In the genomic region with DNA sequence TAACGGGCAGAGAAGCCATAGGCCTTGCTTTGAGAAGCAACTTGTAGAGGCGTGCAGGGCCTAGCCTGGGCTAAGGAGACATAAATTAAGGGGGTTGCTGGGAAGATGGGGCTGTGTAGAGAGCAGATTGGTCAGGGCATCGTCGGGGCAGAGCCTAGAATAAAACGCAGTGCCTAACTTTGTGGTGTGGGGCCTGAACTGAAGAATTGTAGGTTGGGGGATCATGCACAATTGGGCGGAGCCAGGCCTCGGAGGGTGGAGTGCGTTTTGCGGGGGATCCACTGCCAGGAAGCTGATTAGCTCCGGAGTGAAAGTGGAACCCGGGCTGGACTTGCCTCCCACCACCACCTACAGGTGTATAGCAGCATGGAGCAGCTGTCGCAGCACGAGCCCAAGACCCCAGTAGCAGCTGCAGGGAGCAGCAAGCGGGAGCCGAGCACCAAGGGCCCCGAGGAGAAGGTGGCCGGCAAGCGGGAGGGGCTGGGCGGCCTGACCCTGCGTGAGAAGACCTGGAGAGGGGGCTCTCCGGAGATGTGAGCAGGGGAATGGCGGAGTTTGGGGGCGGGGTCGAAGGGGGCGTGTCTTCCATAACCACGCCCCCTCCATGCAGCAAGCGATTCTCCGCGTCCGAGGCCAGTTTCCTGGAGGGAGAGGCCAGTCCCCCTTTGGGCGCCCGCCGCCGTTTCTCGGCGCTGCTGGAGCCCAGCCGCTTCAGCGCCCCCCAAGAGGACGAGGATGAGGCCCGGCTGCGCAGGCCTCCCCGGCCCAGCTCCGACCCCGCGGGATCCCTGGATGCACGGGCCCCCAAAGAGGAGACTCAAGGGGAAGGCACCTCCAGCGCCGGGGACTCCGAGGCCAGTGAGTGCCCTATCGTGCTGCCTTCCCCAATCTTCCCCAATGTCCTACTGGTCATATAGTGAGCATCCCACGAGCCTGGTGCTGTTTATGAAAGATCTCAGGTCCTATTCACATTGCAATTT, we compare ENCODE assay signal across 9 cellular contexts. TPM values are rescaled to one million over a fixed set of nuclear protein-coding genes. Genes with fewer than 3 reads are reported as not detected.
DNase-seq lines count a peak whose midpoint lies in the region; ATAC-seq and TF ChIP-seq lines count a peak whose summit lies in the region.
"Had no signal": no experiment of that assay in that cellular context is flagged by ENCODE, and none has a peak within 500 bp of the region (broad histone marks: within the 10 kb centered on the region; RNA-seq: fewer than 3 reads in every experiment).

No MANE protein-coding gene starts in this region.

- peak; percentile 67 for ATAC-seq in HG03571 (IDR thresholded peaks at IDR 0.05; ENCODE audit: unreplicated experiment)

- H3K4me3 ChIP-seq in endodermal cell (ENCODE audit: low read length) (peak overlapping the region; percentile 74), muscle layer of duodenum (ENCODE audit: low read depth in 1 of 2, low read length in 2 of 2) (peak overlapping the region; percentile 37 to 60), stomach smooth muscle (ENCODE audit: low read length in 2 of 2) (peak overlapping the region; percentile 21 to 65)

- peak; percentile 53 for TF ChIP-seq CTCF in endodermal cell (conservative IDR thresholded peaks at IDR 0.05)

- H3K36me3 Mint-ChIP-seq in endodermal cell (ENCODE audit: low read depth) = peaks cover 11% of the 10 kb centered on the region

- H3K27ac ChIP-seq in endodermal cell (ENCODE audit: low read depth, low read length) (no peak overlapping the region), muscle layer of duodenum (ENCODE audit: low read length) (no peak overlapping the region), stomach smooth muscle (ENCODE audit: low read length) (no peak overlapping the region)

- peaks cover 9% of the 10 kb centered on the region for H3K27me3 Mint-ChIP-seq in endodermal cell (ENCODE audit: insufficient read depth)

- H3K9me3 ChIP-seq in endodermal cell (ENCODE audit: control insufficient read depth, low read length) = no peaks in the 10 kb centered on the region
- no peaks in the 10 kb centered on the region for H3K9me3 ChIP-seq in muscle layer of duodenum (ENCODE audit: control insufficient read depth in 1 of 2, low read length in 2 of 2)
- H3K9me3 ChIP-seq in stomach smooth muscle (ENCODE audit: control insufficient read depth in 2 of 2, low read length in 2 of 2) = no peaks in the 10 kb centered on the region

- no peaks in the 10 kb centered on the region for H3K36me3 ChIP-seq in endodermal cell (ENCODE audit: control insufficient read depth, insufficient read depth, low read length)
- H3K36me3 ChIP-seq in muscle layer of duodenum (ENCODE audit: control insufficient read depth in 1 of 2, insufficient read depth in 2 of 2, low read length in 2 of 2) = no peaks in the 10 kb centered on the region
- no peaks in the 10 kb centered on the region for H3K36me3 ChIP-seq in stomach smooth muscle (ENCODE audit: control insufficient read depth in 2 of 2, insufficient read depth in 2 of 2, low read length in 2 of 2)

- H3K9me3 Mint-ChIP-seq in endodermal cell = peaks cover 7% of the 10 kb centered on the region

- 15 to 22% methylated on average over 12 to 51 of the region's 51 CpGs for WGBS in endodermal cell (ENCODE audit: insufficient coverage in 1 of 2, insufficient read length in 1 of 2), 2 experiments

- H3K4me1 Mint-ChIP-seq in endodermal cell = peaks cover 5% of the 10 kb centered on the region

- no peaks in the 10 kb centered on the region for H3K4me1 ChIP-seq in endodermal cell (ENCODE audit: control insufficient read depth, insufficient read depth, low read length)
- H3K4me1 ChIP-seq in muscle layer of duodenum (ENCODE audit: control insufficient read depth in 1 of 2, insufficient read depth in 2 of 2, low read length in 2 of 2) = peaks cover 0 to 9% of the 10 kb centered on the region in 2 donors
- H3K4me1 ChIP-seq in stomach smooth muscle (ENCODE audit: control insufficient read depth, insufficient read depth, low read length) = peaks cover 11% of the 10 kb centered on the region

- H3K4me3 Mint-ChIP-seq in endodermal cell = peak overlapping the region; percentile 57

- H3K27ac Mint-ChIP-seq in endodermal cell = peak overlapping the region; percentile 69

- DNase-seq in Daoy (ENCODE audit: low read depth) = peak; percentile 81
- DNase-seq in activated CD4-positive, alpha-beta T cell treated with anti-CD3 and anti-CD28 coated beads, Interleukin-2, amount 50 U/mL, for 48 hours = peak; percentile 68 to 73
- DNase-seq in endodermal cell = peak; percentile 97
- DNase-seq in NCI-H1092 treated with DMSO at 0.1 percent for 48 hours (lab: John Stamatoyannopoulos, UW) = no peak
- no peak for DNase-seq in NCI-H2107 treated with DMSO at 0.1 percent for 48 hours (lab: John Stamatoyannopoulos, UW; ENCODE audit: unreplicated experiment)

- no peaks in the 10 kb centered on the region for H3K27me3 ChIP-seq in endodermal cell (ENCODE audit: control insufficient read depth, insufficient read depth, low read length, poor library complexity, severe bottlenecking)
- H3K27me3 ChIP-seq in muscle layer of duodenum (ENCODE audit: low read depth, low read length) = no peaks in the 10 kb centered on the region
- H3K27me3 ChIP-seq in stomach smooth muscle (ENCODE audit: control insufficient read depth in 1 of 2, insufficient read depth in 2 of 2, low read length in 2 of 2) = peaks cover 8 to 15% of the 10 kb centered on the region in 2 donors

- H3K9ac ChIP-seq in endodermal cell (ENCODE audit: extremely low read depth, low read length, poor library complexity, severe bottlenecking) = no peak overlapping the region
- peak overlapping the region in 1 of 2 donors; percentile 23 for H3K9ac ChIP-seq in stomach smooth muscle (ENCODE audit: low read length in 2 of 2)

RNA-seq across cellular contexts. Expression of gene DNASE2, which starts 13.8 kb away (rescaled TPM):
- 13.7 and 19.3 TPM in 2 replicates for total RNA-seq in Daoy (2014; rRNA removed; shearing (Covaris generic))
- 10 to 100 TPM; 20.8 to 32.3 TPM for total RNA-seq in endodermal cell
- 20.7 TPM for polyA plus RNA-seq in endodermal cell (2013, experiment 1 of 2)
- polyA plus RNA-seq in endodermal cell (2013, experiment 2 of 2) = 17.0 TPM

RNA-seq across cellular contexts. Expression of gene KLF1, which starts 19.6 kb away (rescaled TPM):
- not detected in 2 replicates for total RNA-seq in Daoy (2014; rRNA removed; shearing (Covaris generic))
- 1 to 10 TPM in 1 of 2 donors, under 1 TPM in 1; 0.91 to 1.0 TPM for total RNA-seq in endodermal cell
- polyA plus RNA-seq in endodermal cell (2013, experiment 1 of 2) = 0.14 TPM
- polyA plus RNA-seq in endodermal cell (2013, experiment 2 of 2) = not detected

RNA-seq across cellular contexts. Expression of gene GCDH, which starts 23.6 kb away (rescaled TPM):
- 47.0 and 91.3 TPM in 2 replicates for total RNA-seq in Daoy (2014; rRNA removed; shearing (Covaris generic))
- 10 to 100 TPM; 58.1 to 62.9 TPM for total RNA-seq in endodermal cell
- polyA plus RNA-seq in endodermal cell (2013, experiment 1 of 2) = 30.6 TPM
- polyA plus RNA-seq in endodermal cell (2013, experiment 2 of 2) = 25.9 TPM

RNA-seq across cellular contexts. Expression of gene MAST1, which starts 29.1 kb away (rescaled TPM):
- 0.11 and 0.57 TPM in 2 replicates for total RNA-seq in Daoy (2014; rRNA removed; shearing (Covaris generic))
- total RNA-seq in endodermal cell = 10 to 100 TPM in 1 of 2 donors, 1 to 10 TPM in 1; 6.9 to 18.5 TPM
- 19.9 TPM for polyA plus RNA-seq in endodermal cell (2013, experiment 1 of 2)
- 17.5 TPM for polyA plus RNA-seq in endodermal cell (2013, experiment 2 of 2)

RNA-seq across cellular contexts. Expression of gene RTBDN, which starts 33.0 kb away (rescaled TPM):
- not detected in 2 replicates for total RNA-seq in Daoy (2014; rRNA removed; shearing (Covaris generic))
- 1 to 10 TPM in 1 of 2 donors, under 1 TPM in 1; 0.68 to 1.7 TPM for total RNA-seq in endodermal cell
- polyA plus RNA-seq in endodermal cell (2013, experiment 1 of 2) = 0.85 TPM
- polyA plus RNA-seq in endodermal cell (2013, experiment 2 of 2) = 0.25 TPM
- total RNA-seq: NCI-H460 had no signal

Comparison
In these comparisons a context has a peak if more than half of its experiments do, and no peak if none do; other contexts are left out.
1. DNase-seq: peak in Daoy (single experiment), activated CD4-positive, alpha-beta T cell treated with anti-CD3 and anti-CD28 coated beads, Interleukin-2, amount 50 U/mL, for 48 hours (2 of 2) and endodermal cell (single experiment); none in NCI-H1092 treated with DMSO at 0.1 percent for 48 hours (single experiment) and NCI-H2107 treated with DMSO at 0.1 percent for 48 hours (single experiment).
2. Peak in every context shown above with its lines, with median percentiles within 50 percentile points of each other: H3K4me3 ChIP-seq.